ENCODE assay signal across 12 cellular contexts in the genomic region with DNA sequence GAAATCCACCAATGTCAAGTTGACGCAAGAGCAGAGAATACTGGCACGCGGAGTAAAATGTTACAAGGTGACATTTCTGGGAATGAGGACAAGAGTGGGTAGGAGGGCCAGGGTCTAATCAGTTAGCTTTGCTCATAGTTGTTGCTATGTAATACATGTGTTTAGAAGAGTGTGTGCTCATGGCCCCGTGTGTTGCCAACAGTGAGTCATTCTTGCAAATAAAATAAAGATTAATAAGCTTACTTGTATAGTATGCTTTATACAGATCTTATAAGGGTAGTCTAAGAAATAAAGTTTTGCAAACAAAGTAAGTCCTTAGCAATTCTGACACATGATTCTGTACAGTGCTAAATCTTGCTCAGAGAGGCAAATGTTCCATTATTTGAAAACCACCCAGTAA.
A peak's percentile ranks its signal among the peaks of the same experiment; 100 is the strongest.
DNase-seq lines count a peak whose midpoint lies in the region; TF ChIP-seq lines count a peak whose summit lies in the region.
"Had no signal": no experiment of that assay in that cellular context is flagged by ENCODE, and none has a peak within 500 bp of the region (broad histone marks: within the 10 kb centered on the region; RNA-seq: fewer than 3 reads in every experiment).

No MANE protein-coding gene starts in this region.

- TF ChIP-seq CTCF in adrenal gland (IDR thresholded peaks at IDR 0.05) (no peak), cardiac muscle cell (IDR thresholded peaks at IDR 0.05; ENCODE audit: low read depth, low read length) (no peak), retinal pigment epithelial cell (conservative IDR thresholded peaks at IDR 0.05; ENCODE audit: low read depth, low read length) (no peak)

- no peaks in the 10 kb centered on the region for H3K27me3 ChIP-seq in adrenal gland
- H3K27me3 ChIP-seq in cardiac muscle cell, result no peaks in the 10 kb centered on the region

- intact Hi-C loops in adrenal gland (cut with DNase I), result no loop called here

- no peaks in the 10 kb centered on the region for H3K9me3 ChIP-seq in adrenal gland (replicated peaks in 1 of 3)
- no peaks in the 10 kb centered on the region for H3K9me3 ChIP-seq in cardiac muscle cell (ENCODE audit: low read depth)

- DNase-seq in Ammon's horn (ENCODE audit: low spot score), result peak; percentile 17
- peak; percentile 33 to 75 (median 59) for DNase-seq in adrenal gland
- peak; percentile 3 to 94 for DNase-seq in cardiac muscle cell (ENCODE audit: low read depth in 1 of 2, low spot score in 1 of 2)
- DNase-seq in retinal pigment epithelial cell (ENCODE audit: low read depth), result peak; percentile 88
- no peak for DNase-seq in NCI-H2081 treated with DMSO at 0.1 percent for 48 hours (lab: John Stamatoyannopoulos, UW)
- no peak for DNase-seq in activated CD4-positive, alpha-beta T cell treated with anti-CD3 and anti-CD28 coated beads for 1 hour
- DNase-seq in stimulated activated CD4-positive, alpha-beta T cell treated with anti-CD3 and anti-CD28 coated beads, Interleukin-4, amount 100 ng/mL, for 1 hour, result no peak
- DNase-seq in NCI-H526 treated with DMSO at 0.1 percent for 48 hours (lab: John Stamatoyannopoulos, UW), result no peak
- DNase-seq: DMS153; NCI-H524; stimulated activated CD4-positive, alpha-beta T cell treated with anti-CD3 and anti-CD28 coated beads, Interleukin-12 subunit alpha, Interleukin-12 subunit beta, amount 100 ng/mL, for 4 hours; T-helper 1 cell had no signal

- no peak for TF ChIP-seq POLR2A in adrenal gland (IDR thresholded peaks at IDR 0.05)

- H3K27ac ChIP-seq in adrenal gland (no peak overlapping the region), cardiac muscle cell (no peak overlapping the region)

- H3K36me3 ChIP-seq in adrenal gland (replicated peaks in 1 of 2) (no peaks in the 10 kb centered on the region), cardiac muscle cell (no peaks in the 10 kb centered on the region)

- WGBS in adrenal gland, 4 donors, result 36 to 55% (median 47%) methylated on average over 4 of the region's 4 CpGs

- H3K4me1 ChIP-seq in adrenal gland (replicated peaks in 1 of 2) (peaks cover 0 to 16% of the 10 kb centered on the region in 2 donors), cardiac muscle cell (ENCODE audit: low read depth) (peaks cover 11% of the 10 kb centered on the region)

- H3K4me3 ChIP-seq in adrenal gland (no peak overlapping the region), cardiac muscle cell (no peak overlapping the region), retinal pigment epithelial cell (ENCODE audit: low read length) (no peak overlapping the region)

Comparison
In these comparisons a context has a peak if more than half of its experiments do, and no peak if none do; other contexts are left out.
1. DNase-seq: peak in Ammon's horn (single experiment), adrenal gland (7 of 7), cardiac muscle cell (2 of 2) and retinal pigment epithelial cell (single experiment); none in NCI-H2081 treated with DMSO at 0.1 percent for 48 hours (single experiment), activated CD4-positive, alpha-beta T cell treated with anti-CD3 and anti-CD28 coated beads for 1 hour (single experiment), stimulated activated CD4-positive, alpha-beta T cell treated with anti-CD3 and anti-CD28 coated beads, Interleukin-4, amount 100 ng/mL, for 1 hour (single experiment) and NCI-H526 treated with DMSO at 0.1 percent for 48 hours (single experiment).